Comparison of ENCODE assay signal across 8 cellular contexts in the genomic region with DNA sequence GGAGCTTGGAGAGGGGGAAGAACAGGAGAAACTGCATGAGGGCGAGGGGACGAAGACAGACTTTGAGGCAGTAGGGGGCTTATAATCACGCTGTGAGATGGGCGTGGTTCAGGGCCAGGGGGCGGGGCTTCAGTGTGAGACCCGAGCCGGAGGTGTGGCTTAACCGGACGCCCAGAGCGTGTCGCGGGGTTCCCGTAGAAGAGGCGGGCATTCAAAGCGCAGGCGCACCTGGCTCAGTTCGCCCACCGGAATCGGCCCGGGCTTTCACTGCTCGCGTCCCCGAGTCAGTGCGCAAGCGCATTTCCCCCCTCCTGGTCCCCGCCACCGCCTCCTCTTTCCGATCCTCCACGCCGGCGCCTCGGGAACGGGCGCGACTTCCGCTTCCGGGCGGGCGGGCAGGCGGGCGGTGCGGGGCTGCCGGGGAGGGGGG. TPM values are rescaled to one million over a fixed set of nuclear protein-coding genes. Genes with fewer than 3 reads are reported as not detected.
DNase-seq lines count a peak whose midpoint lies in the region; ATAC-seq and TF ChIP-seq lines count a peak whose summit lies in the region.

No MANE protein-coding gene starts in this region.

- H3K4me3 ChIP-seq in right cardiac atrium (ENCODE audit: low read length) = peak overlapping the region; percentile 75
- H3K4me3 ChIP-seq in uterus = peak overlapping the region; percentile 76 to 87

- H3K27me3 ChIP-seq in right cardiac atrium (ENCODE audit: control insufficient read depth, insufficient read depth) (no peaks in the 10 kb centered on the region), uterus (no peaks in the 10 kb centered on the region)

- ATAC-seq in GM18499 (IDR thresholded peaks at IDR 0.05; ENCODE audit: insufficient read depth, unreplicated experiment) (peak; percentile 35), HG02943 (IDR thresholded peaks at IDR 0.05; ENCODE audit: low read depth, unreplicated experiment) (peak; percentile 70), T-helper 17 cell (peak; percentile 84), right cardiac atrium (peak; percentile 84 to 85)

- H3K4me1 Mint-ChIP-seq in T-helper 17 cell = peaks cover 44% of the 10 kb centered on the region

- TF ChIP-seq CTCF in uterus (IDR thresholded peaks at IDR 0.05) = no peak

- no peaks in the 10 kb centered on the region for H3K36me3 ChIP-seq in uterus

- H3K27me3 Mint-ChIP-seq in T-helper 17 cell = no peaks in the 10 kb centered on the region

- TF ChIP-seq POLR2A in uterus (IDR thresholded peaks at IDR 0.05) = peak in 1 of 2 donors; percentile 32

- peak overlapping the region; percentile 98 for H3K27ac ChIP-seq in right cardiac atrium (ENCODE audit: low read length)
- peak overlapping the region; percentile 94 to 98 for H3K27ac ChIP-seq in uterus

- peak overlapping the region; percentile 93 for H3K4me3 Mint-ChIP-seq in T-helper 17 cell

- no peaks in the 10 kb centered on the region for H3K9me3 ChIP-seq in T-helper 17 cell (ENCODE audit: control insufficient read depth, low read length, poor library complexity, severe bottlenecking)
- no peaks in the 10 kb centered on the region for H3K9me3 ChIP-seq in right cardiac atrium (ENCODE audit: control insufficient read depth, low read length)
- no peaks in the 10 kb centered on the region for H3K9me3 ChIP-seq in uterus

- peak overlapping the region; percentile 96 for H3K27ac Mint-ChIP-seq in T-helper 17 cell

- WGBS in right cardiac atrium = under 1% methylated on average over 43 of the region's 43 CpGs

- DNase-seq in NCI-H187 (lab: John Stamatoyannopoulos, UW) (peak; percentile 97), T-helper 17 cell (peak; percentile 95 to 98 (median 98)), amygdala (lab: John Stamatoyannopoulos, UW) (peak; percentile 46 to 97 (median 92)), right cardiac atrium (peak; percentile 98 to 99 (median 99)), putamen (ENCODE audit: low spot score) (peak; percentile 94), uterus (peak; percentile 98)

- intact Hi-C loops in right cardiac atrium (cut with DNase I) = loop anchor here in 3 of 4 donors (5.0 to 10.0 kb wide), 2 partner anchors 88 to 90 kb away; no protein-coding TSS in a partner anchor
- intact Hi-C loops in uterus (cut with DNase I; ENCODE audit: low total_unique reads) = loop anchor here (10.0 kb wide), 1 partner anchor 90 kb away; no protein-coding TSS in a partner anchor

- peaks cover 3% of the 10 kb centered on the region for H3K4me1 ChIP-seq in right cardiac atrium (ENCODE audit: control insufficient read depth, insufficient read depth, low read length)
- H3K4me1 ChIP-seq in uterus = peaks cover 0 to 12% of the 10 kb centered on the region in 2 donors

- peaks cover 10% of the 10 kb centered on the region for H3K36me3 Mint-ChIP-seq in T-helper 17 cell (ENCODE audit: low read depth)

RNA-seq across cellular contexts. Expression of gene ZNF865, which starts 0.2 kb away (rescaled TPM):
- 10 to 100 TPM; 12.6 to 12.8 TPM for total RNA-seq in T-helper 17 cell
- total RNA-seq in right cardiac atrium = 10 to 100 TPM; 19.4 to 20.8 (median 20.2) TPM
- 17.2 TPM for polyA plus RNA-seq in right cardiac atrium
- total RNA-seq in uterus = 10 to 100 TPM in 1 of 4 donors, 1 to 10 TPM in 2, not detected in 1; 2.0 to 24.2 (median 3.2) TPM

RNA-seq across cellular contexts. Expression of gene ZNF524, which starts 5.1 kb away (rescaled TPM):
- total RNA-seq in T-helper 17 cell = 10 to 100 TPM; 16.6 to 17.0 TPM
- 10 to 100 TPM; 11.4 to 18.5 (median 17.5) TPM for total RNA-seq in right cardiac atrium
- polyA plus RNA-seq in right cardiac atrium = 27.1 TPM
- total RNA-seq in uterus = 10 to 100 TPM in 3 of 4 donors, 1 to 10 TPM in 1; 5.4 to 20.4 (median 14.6) TPM

RNA-seq across cellular contexts. Expression of gene FIZ1, which starts 5.9 kb away (rescaled TPM):
- total RNA-seq in T-helper 17 cell = 10 to 100 TPM in 1 of 2 donors, 1 to 10 TPM in 1; 9.2 to 10.7 TPM
- 10 to 100 TPM; 17.5 to 20.0 (median 18.4) TPM for total RNA-seq in right cardiac atrium
- 16.3 TPM for polyA plus RNA-seq in right cardiac atrium
- 10 to 100 TPM in 1 of 4 donors, 1 to 10 TPM in 1, under 1 TPM in 2; 0.26 to 19.3 (median 2.4) TPM for total RNA-seq in uterus

RNA-seq across cellular contexts. Expression of gene ZNF784, which starts 19.1 kb away (rescaled TPM):
- total RNA-seq in T-helper 17 cell = 10 to 100 TPM; 11.3 to 13.8 TPM
- total RNA-seq in right cardiac atrium = 10 to 100 TPM; 11.5 to 16.3 (median 13.3) TPM
- polyA plus RNA-seq in right cardiac atrium = 13.0 TPM
- 1 to 10 TPM; 4.1 to 9.6 (median 7.4) TPM for total RNA-seq in uterus

RNA-seq across cellular contexts. Expression of gene ZNF579, which starts 24.6 kb away (rescaled TPM):
- total RNA-seq in T-helper 17 cell (1 to 10 TPM; 5.9 to 6.2 TPM), right cardiac atrium (10 to 100 TPM; 12.4 to 15.5 (median 14.2) TPM), uterus (10 to 100 TPM in 1 of 4 donors, 1 to 10 TPM in 1, not detected in 2; 4.4 to 21.9 TPM)
- 10.2 TPM for polyA plus RNA-seq in right cardiac atrium

Comparison
In these comparisons a context has a peak if more than half of its experiments do, and no peak if none do; other contexts are left out.
1. Peak in every context shown above with its lines: DNase-seq, ATAC-seq, H3K4me3 ChIP-seq and H3K27ac ChIP-seq.